ENCODE assay signal across 8 cellular contexts in genomic region chr12:76763746-76764675, GRCh38.
DNase-seq lines count a peak whose midpoint lies in the region; ATAC-seq and FAIRE-seq lines count a peak whose summit lies in the region.

ZDHHC17 (plus strand) TSS chr12:76764115; CDS start chr12:76764237, 122 bp downstream.

- peak; percentile 80 for FAIRE-seq in HTR-8/SVneo (lab: Jason Lieb, UNC)

- H3K9me3 Mint-ChIP-seq in effector memory CD8-positive, alpha-beta T cell = no peaks in the 10 kb centered on the region
- no peaks in the 10 kb centered on the region for H3K9me3 Mint-ChIP-seq in memory B cell

- peak; percentile 68 for DNase-seq in COLO829 (ENCODE audit: low spot score)
- peak; percentile 90 for DNase-seq in HTR-8/SVneo (ENCODE audit: insufficient read length, low spot score)
- DNase-seq in NOMO-1 treated with DMSO at 0.1 percent for 48 hours (lab: John Stamatoyannopoulos, UW; ENCODE audit: unreplicated experiment) = peak; percentile 94
- DNase-seq in activated CD8-positive, alpha-beta memory T cell treated with anti-CD3 and anti-CD28 coated beads for 4 hours (ENCODE audit: low read depth in 2 of 2) = peak; percentile 84 to 91
- DNase-seq in effector memory CD8-positive, alpha-beta T cell = peak; percentile 90 to 92 (median 92)
- DNase-seq in memory B cell (ENCODE audit: low spot score in 2 of 2) = peak; percentile 94 to 96
- DNase-seq in stimulated activated CD8-positive, alpha-beta memory T cell treated with anti-CD3 and anti-CD28 coated beads, Interleukin-12 subunit alpha, Interleukin-12 subunit beta, amount 100 ng/mL, for 1 hour (ENCODE audit: low read depth) = peak; percentile 84

- H3K27me3 Mint-ChIP-seq in effector memory CD8-positive, alpha-beta T cell = no peaks in the 10 kb centered on the region
- H3K27me3 Mint-ChIP-seq in memory B cell = no peaks in the 10 kb centered on the region

- peak within 1 kb of the TSS; percentile 97 to 98 for H3K27ac Mint-ChIP-seq in effector memory CD8-positive, alpha-beta T cell
- peak within 1 kb of the TSS; percentile 98 for H3K27ac Mint-ChIP-seq in memory B cell

- peaks cover 15 to 36% of the 10 kb centered on the region in 2 donors for H3K4me1 Mint-ChIP-seq in effector memory CD8-positive, alpha-beta T cell (ENCODE audit: low read depth in 2 of 2)
- H3K4me1 Mint-ChIP-seq in memory B cell = peaks cover 19% of the 10 kb centered on the region

- peak; percentile 92 for ATAC-seq in GM21367 (IDR thresholded peaks at IDR 0.05; ENCODE audit: unreplicated experiment)
- peak; percentile 83 for ATAC-seq in effector memory CD8-positive, alpha-beta T cell (replicated peaks)
- ATAC-seq in memory B cell (ENCODE audit: low read depth) = peak; percentile 82

- peak within 1 kb of the TSS; percentile 92 to 96 for H3K4me3 Mint-ChIP-seq in effector memory CD8-positive, alpha-beta T cell
- H3K4me3 Mint-ChIP-seq in memory B cell = peak within 1 kb of the TSS; percentile 98

- peaks cover 20% of the 10 kb centered on the region for H3K36me3 Mint-ChIP-seq in effector memory CD8-positive, alpha-beta T cell (ENCODE audit: insufficient read depth)
- H3K36me3 Mint-ChIP-seq in memory B cell = peaks cover 2% of the 10 kb centered on the region

Comparison
In these comparisons a context has a peak if more than half of its experiments do, and no peak if none do; other contexts are left out.
1. Peak in every context shown above with its lines: DNase-seq and ATAC-seq.